8 cellular contexts compared by ENCODE assay signal in the genomic region with DNA sequence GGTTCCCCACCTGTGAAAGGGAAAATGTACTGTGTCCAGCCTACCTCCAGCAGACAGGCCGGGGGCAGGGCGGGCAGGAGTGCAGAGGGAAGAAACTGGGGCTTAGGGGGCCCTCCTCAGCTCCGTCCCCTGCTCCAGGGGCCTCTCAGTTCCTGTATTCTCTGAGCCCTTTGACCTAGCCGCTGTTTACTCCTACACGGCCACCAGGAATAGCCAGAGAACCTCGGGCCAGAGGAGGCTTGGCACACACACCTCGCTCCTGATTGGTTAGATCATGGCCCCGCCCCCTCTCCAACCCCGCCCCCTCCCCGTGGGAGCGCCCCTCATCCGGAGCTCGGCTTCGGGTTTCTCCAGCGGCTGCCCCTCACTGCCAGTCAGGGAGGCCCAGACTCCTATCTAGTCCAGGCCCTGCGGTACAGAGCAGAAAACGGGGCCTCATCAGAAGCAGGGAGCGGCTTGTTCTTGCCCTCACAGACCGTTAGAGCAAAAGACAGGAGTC. TPM values are rescaled to one million over a fixed set of nuclear protein-coding genes. Genes with fewer than 3 reads are reported as not detected.
DNase-seq lines count a peak whose midpoint lies in the region; ATAC-seq and TF ChIP-seq lines count a peak whose summit lies in the region.

No MANE protein-coding gene starts in this region.

- H3K27me3 ChIP-seq in hepatocyte: no peaks in the 10 kb centered on the region

- no peaks in the 10 kb centered on the region for H3K9me2 ChIP-seq in hepatocyte (replicated peaks; ENCODE audit: insufficient read depth)

- no peak overlapping the region for H2AFZ ChIP-seq in hepatocyte

- no peaks in the 10 kb centered on the region for H4K20me1 ChIP-seq in hepatocyte (ENCODE audit: insufficient read depth, poor library complexity, severe bottlenecking)

- peak overlapping the region; percentile 96 for H3K4me2 ChIP-seq in hepatocyte

- no peaks in the 10 kb centered on the region for H3K9me3 ChIP-seq in hepatocyte (ENCODE audit: low read depth)

- ATAC-seq in GM18873 (IDR thresholded peaks at IDR 0.05; ENCODE audit: low FRiP score, unreplicated experiment): no peak

- TF ChIP-seq CTCF in hepatocyte (IDR thresholded peaks at IDR 0.05; ENCODE audit: poor library complexity): no peak

- H3K36me3 ChIP-seq in hepatocyte (replicated peaks; ENCODE audit: insufficient read depth, low read depth): no peaks in the 10 kb centered on the region

- WGBS in hepatocyte (ENCODE audit: low lambda C conversion rate, missing lambda C conversion rate): 13% methylated on average over 9 of the region's 19 CpGs

- H3K79me2 ChIP-seq in hepatocyte: peaks cover 4% of the 10 kb centered on the region

- H3K4me3 ChIP-seq in hepatocyte: no peak overlapping the region

- H3K27ac ChIP-seq in hepatocyte: peak overlapping the region; percentile 87

- DNase-seq in Daoy (ENCODE audit: low read depth) (peak; percentile 75), NAMALWA (ENCODE audit: low spot score) (peak; percentile 62), anterior cingulate cortex (lab: John Stamatoyannopoulos, UW) (peak in 55 of 58 donors; percentile 30 to 88 (median 70)), hepatocyte (ENCODE audit: low spot score) (peak; percentile 91), renal cortical epithelial cell (ENCODE audit: low read depth) (peak; percentile 53), NCI-H146 (lab: John Stamatoyannopoulos, UW) (no peak), activated gamma-delta T cell (lab: John Stamatoyannopoulos, UW) (no peak)

- peaks cover 28% of the 10 kb centered on the region for H3K4me1 ChIP-seq in hepatocyte (ENCODE audit: insufficient read depth)

RNA-seq across cellular contexts. Expression of a gene that starts 2.2 kb away (rescaled TPM):
- 11.3 and 12.7 TPM in 2 replicates for total RNA-seq in Daoy (2014; rRNA removed; shearing (Covaris generic))
- total RNA-seq in hepatocyte (31.8 and 37.3 TPM in 2 replicates), renal cortical epithelial cell (23.1 and 30.5 TPM in 2 replicates)
- 47.7 and 61.2 TPM in 2 replicates for polyA plus RNA-seq in hepatocyte

RNA-seq across cellular contexts. Expression of a gene that starts 19.6 kb away (rescaled TPM):
- total RNA-seq in Daoy (2014; rRNA removed; shearing (Covaris generic)): 29.1 and 78.4 TPM in 2 replicates
- total RNA-seq in hepatocyte (13.2 and 14.6 TPM in 2 replicates), renal cortical epithelial cell (31.8 and 33.0 TPM in 2 replicates)
- polyA plus RNA-seq in hepatocyte: 14.3 and 15.2 TPM in 2 replicates

RNA-seq across cellular contexts. Expression of a gene that starts 19.8 kb away (rescaled TPM):
- 37.5 and 73.4 TPM in 2 replicates for total RNA-seq in Daoy (2014; rRNA removed; shearing (Covaris generic))
- total RNA-seq in hepatocyte: 28.3 and 39.8 TPM in 2 replicates
- polyA plus RNA-seq in hepatocyte: 85.9 and 91.3 TPM in 2 replicates
- 37.3 and 43.8 TPM in 2 replicates for total RNA-seq in renal cortical epithelial cell

RNA-seq across cellular contexts. Expression of a gene that starts 33.3 kb away (rescaled TPM):
- total RNA-seq in Daoy (2014; rRNA removed; shearing (Covaris generic)): 0.18 and 0.51 TPM in 2 replicates
- 1.6 and 3.7 TPM in 2 replicates for total RNA-seq in hepatocyte
- polyA plus RNA-seq in hepatocyte: 1.4 and 2.5 TPM in 2 replicates
- 0.65 and 2.1 TPM in 2 replicates for total RNA-seq in renal cortical epithelial cell

RNA-seq across cellular contexts. Expression of a gene that starts 40.4 kb away (rescaled TPM):
- total RNA-seq in Daoy (2014; rRNA removed; shearing (Covaris generic)): 51.9 and 56.2 TPM in 2 replicates
- 19.2 and 22.4 TPM in 2 replicates for total RNA-seq in hepatocyte
- 57.1 and 61.9 TPM in 2 replicates for polyA plus RNA-seq in hepatocyte
- total RNA-seq in renal cortical epithelial cell: 6.4 and 7.1 TPM in 2 replicates

Comparison
In these comparisons a context has a peak if more than half of its experiments do, and no peak if none do; other contexts are left out.
1. DNase-seq: peak in Daoy (single experiment), NAMALWA (single experiment), anterior cingulate cortex (55 of 58), hepatocyte (single experiment) and renal cortical epithelial cell (single experiment); none in NCI-H146 (single experiment) and activated gamma-delta T cell (single experiment).